ENCODE assay signal across 30 cellular contexts in genomic region chr1:17158961-17159360, GRCh38. TPM values are rescaled to one million over a fixed set of nuclear protein-coding genes. Genes with fewer than 3 reads are reported as not detected.
DNase-seq lines count a peak whose midpoint lies in the region; ATAC-seq, FAIRE-seq and TF ChIP-seq lines count a peak whose summit lies in the region.
"Had no signal": no experiment of that assay in that cellular context is flagged by ENCODE, and none has a peak within 500 bp of the region (broad histone marks: within the 10 kb centered on the region; RNA-seq: fewer than 3 reads in every experiment).

No MANE protein-coding gene starts in this region.

- no peak overlapping the region for H3K14ac ChIP-seq in H1 (ENCODE audit: insufficient read length)

- H3K27me3 ChIP-seq in GM23248 (replicated peaks; ENCODE audit: insufficient read depth) (no peaks in the 10 kb centered on the region), H1 (replicated peaks in 1 of 4; ENCODE audit: control insufficient read depth in 3 of 4, extremely low read depth in 1 of 4, insufficient read depth in 3 of 4, low read length in 3 of 4) (no peaks in the 10 kb centered on the region; a peak in 1 of 7 replicates), right lobe of liver (no peaks in the 10 kb centered on the region)

- FAIRE-seq in H1 (lab: Jason Lieb, UNC): no peak
- FAIRE-seq: A204.1, G401.6, GM12878 had no signal

- no peak overlapping the region for H2BK15ac ChIP-seq in H1 (ENCODE audit: low read length)

- H3K36me3 ChIP-seq in GM23248 (ENCODE audit: low read depth): no peaks in the 10 kb centered on the region
- H3K36me3 ChIP-seq in H1 (ENCODE audit: control insufficient read depth in 2 of 4, insufficient read depth in 4 of 4, low read length in 3 of 4): no peaks in the 10 kb centered on the region
- H3K36me3 ChIP-seq in right lobe of liver: no peaks in the 10 kb centered on the region

- H4K20me1 ChIP-seq in GM23248 (ENCODE audit: insufficient read depth) (no peaks in the 10 kb centered on the region), H1 (replicated peaks in 1 of 2; ENCODE audit: control insufficient read depth in 1 of 2, insufficient read depth in 2 of 2, low read length in 2 of 2) (no peaks in the 10 kb centered on the region)

- H2BK12ac ChIP-seq in H1 (ENCODE audit: low read depth, low read length): no peak overlapping the region

- TF ChIP-seq RAD21 in H1 (IDR thresholded peaks at IDR 0.05 in 1 of 2, conservative IDR thresholded peaks at IDR 0.05 in 1 of 2; ENCODE audit: low read depth in 2 of 2, low read length in 2 of 2): no peak

- in situ Hi-C loops in GM23248 (cut with MboI): no loop called here

- DNase-seq in GM23248 (peak; percentile 15), RPMI7951 (ENCODE audit: low read depth) (peak; percentile 57), H1 (ENCODE audit: low read depth in 1 of 2, low spot score in 2 of 2) (no peak), renal cortical epithelial cell (ENCODE audit: low read depth) (peak; percentile 33), mucosa of gallbladder (ENCODE audit: low spot score) (no peak), right lobe of liver (no peak), progenitor cell of endocrine pancreas (ENCODE audit: low spot score, unreplicated experiment) (no peak)
- DNase-seq in stimulated activated naive B cell treated with anti-CD40 and anti-IgM and Interleukin-4, amounts not matched to agents 10 μg/mL and 1 μg/mL and 100 μg/mL, for 72 hours: no peak
- DNase-seq: AML-193; C1 segment of cervical spinal cord; CD4-positive, alpha-beta memory T cell; COR-L47; DMS53; Karpas-422; NCI-H1092 treated with DMSO at 0.1 percent for 48 hours; NCI-H146; NCI-H1930; NCI-H2107; NCI-H524; NCI-H82; NK-92 treated with Interleukin-12 subunit alpha and Interleukin-12 subunit beta, amount 100 ng/mL, for 24 hours; PC-3; SHP77 had no signal

- H3K27me3 Mint-ChIP-seq in stimulated activated naive B cell treated with anti-CD40 and anti-IgM and Interleukin-4, amounts not matched to agents 10 μg/mL and 1 μg/mL and 100 μg/mL, for 72 hours: peaks cover 5 to 13% of the 10 kb centered on the region in 2 donors
- H3K27me3 Mint-ChIP-seq in progenitor cell of endocrine pancreas: peaks cover 7% of the 10 kb centered on the region

- CTCF ChIA-PET in H1 (lab: Charles Lee; ENCODE audit: partially characterized antibody): no interaction called here

- H4K91ac ChIP-seq in H1 (replicated peaks; ENCODE audit: insufficient read length, low read length): peak overlapping the region; percentile 18

- H2BK120ac ChIP-seq in H1 (replicated peaks; ENCODE audit: low read depth, low read length): no peak overlapping the region

- ATAC-seq in stimulated activated naive B cell treated with anti-CD40 and anti-IgM and Interleukin-4, amounts not matched to agents 10 μg/mL and 1 μg/mL and 100 μg/mL, for 72 hours (replicated peaks): no peak
- ATAC-seq in right lobe of liver: no peak
- ATAC-seq: GM12878, HCT116, PC-3 had no signal

- intact Hi-C loops in right lobe of liver (cut with DNase I): no loop called here

- H3K4me3 ChIP-seq in GM23248: no peak overlapping the region
- no peak overlapping the region for H3K4me3 ChIP-seq in H1 (ENCODE audit: extremely low read depth in 1 of 4, insufficient read depth in 2 of 4, low read depth in 3 of 4, low read length in 4 of 4)
- H3K4me3 ChIP-seq in right lobe of liver: no peak overlapping the region
- H3K4me3 ChIP-seq: GM12878 had no signal

- no peaks in the 10 kb centered on the region for H3K4me1 ChIP-seq in GM23248 (ENCODE audit: insufficient read depth)
- no peaks in the 10 kb centered on the region; a peak in 1 of 7 replicates for H3K4me1 ChIP-seq in H1 (replicated peaks in 1 of 4; ENCODE audit: control insufficient read depth in 3 of 4, insufficient read depth in 4 of 4, low read length in 3 of 4)
- H3K4me1 ChIP-seq in right lobe of liver: no peaks in the 10 kb centered on the region

- H3K9me2 ChIP-seq in GM23248 (ENCODE audit: insufficient read depth): no peaks in the 10 kb centered on the region

- no peak overlapping the region for H2AFZ ChIP-seq in GM23248
- H2AFZ ChIP-seq in H1 (ENCODE audit: low read length): no peak overlapping the region

- H2BK5ac ChIP-seq in H1 (ENCODE audit: low read depth, low read length): no peak overlapping the region

- H3K79me2 ChIP-seq in GM23248 (ENCODE audit: insufficient read depth): no peaks in the 10 kb centered on the region
- H3K79me2 ChIP-seq in H1 (ENCODE audit: control insufficient read depth in 1 of 2, insufficient read depth in 2 of 2, low read length in 2 of 2): no peaks in the 10 kb centered on the region

- H3K23ac ChIP-seq in H1 (ENCODE audit: insufficient read length): no peak overlapping the region

- H3K79me1 ChIP-seq in H1 (ENCODE audit: low read depth, low read length): no peaks in the 10 kb centered on the region

- POLR2A ChIA-PET in H1 (lab: Charles Lee; ENCODE audit: partially characterized antibody): interaction anchor here (0.8 to 2.0 kb wide), 2 partner anchors 10 to 36 kb away, joined by 3 to 4 read pairs; no protein-coding TSS in a partner anchor

- TF ChIP-seq CTCF in H1 (IDR thresholded peaks at IDR 0.05; ENCODE audit: control extremely low read depth in 1 of 3, insufficient read depth in 1 of 3, low read depth in 1 of 3, low read length in 3 of 3): no peak
- TF ChIP-seq CTCF in right lobe of liver (IDR thresholded peaks at IDR 0.05): no peak
- no peak for TF ChIP-seq CTCF in progenitor cell of endocrine pancreas (IDR thresholded peaks at IDR 0.05; ENCODE audit: unreplicated experiment)

- 0 out of 2 replicates have a peak overlapping the region, but pooled peaks have one; percentile 73 for H2BK20ac ChIP-seq in H1 (ENCODE audit: low read length)

- H3K9ac ChIP-seq in GM23248: no peak overlapping the region
- no peak overlapping the region for H3K9ac ChIP-seq in H1 (replicated peaks in 1 of 4; ENCODE audit: extremely low read depth in 1 of 4, low read depth in 3 of 4, low read length in 3 of 4)

- no peak overlapping the region for H3K56ac ChIP-seq in H1 (replicated peaks; ENCODE audit: insufficient read length, low read depth, low read length)

- H3K4me2 ChIP-seq in GM23248 (ENCODE audit: unreplicated experiment) (no peak overlapping the region), H1 (ENCODE audit: insufficient read depth in 1 of 2, low read depth in 2 of 2, low read length in 2 of 2) (no peak overlapping the region)

- H3K4ac ChIP-seq in H1 (replicated peaks; ENCODE audit: insufficient read length, low read depth, low read length): no peak overlapping the region

- 80 to 100% methylated on average over 2 of the region's 2 CpGs for WGBS in GM23248 (ENCODE audit: low coverage in 1 of 2, low lambda C conversion rate in 2 of 2, missing lambda C conversion rate in 2 of 2), 2 experiments
- 96% methylated on average over 2 of the region's 2 CpGs; no CpG with 5 or more reads in 1 of the 2 experiments for WGBS in H1 (ENCODE audit: extremely low coverage in 1 of 2, insufficient coverage in 1 of 2, insufficient read length in 1 of 2, insufficient replicate concordance in 2 of 2, low coverage in 1 of 2, low lambda C conversion rate in 2 of 2, missing lambda C conversion rate in 1 of 2), 2 experiments
- 90% methylated on average over 2 of the region's 2 CpGs for WGBS in right lobe of liver (ENCODE audit: insufficient coverage, low coverage, low lambda C conversion rate, missing lambda C conversion rate)

- TF ChIP-seq POLR2A in H1 (IDR thresholded peaks at IDR 0.05; ENCODE audit: control extremely low read depth in 1 of 2, low read depth in 2 of 2, low read length in 2 of 2) (no peak), right lobe of liver (IDR thresholded peaks at IDR 0.05) (no peak)

- no peak overlapping the region for H4K8ac ChIP-seq in H1 (ENCODE audit: extremely low read depth, insufficient read depth, low read length)

- H3K23me2 ChIP-seq in H1 (ENCODE audit: low read depth, low read length): no peaks in the 10 kb centered on the region

- H3K9me3 ChIP-seq in GM23248 (ENCODE audit: low read depth) (no peaks in the 10 kb centered on the region), H1 (ENCODE audit: insufficient read depth in 2 of 2, low read depth in 1 of 2, low read length in 1 of 2) (peaks cover 15 to 27% of the 10 kb centered on the region in 2 experiments), right lobe of liver (no peaks in the 10 kb centered on the region)

- H3K18ac ChIP-seq in H1 (ENCODE audit: extremely low read depth, low read length): no peak overlapping the region

- H3K9me3 Mint-ChIP-seq in stimulated activated naive B cell treated with anti-CD40 and anti-IgM and Interleukin-4, amounts not matched to agents 10 μg/mL and 1 μg/mL and 100 μg/mL, for 72 hours: peaks cover 28% of the 10 kb centered on the region in 2 donors
- peaks cover 21% of the 10 kb centered on the region for H3K9me3 Mint-ChIP-seq in progenitor cell of endocrine pancreas (ENCODE audit: low read depth)

- no peak overlapping the region for H3K4me3 Mint-ChIP-seq in stimulated activated naive B cell treated with anti-CD40 and anti-IgM and Interleukin-4, amounts not matched to agents 10 μg/mL and 1 μg/mL and 100 μg/mL, for 72 hours
- no peak overlapping the region for H3K4me3 Mint-ChIP-seq in progenitor cell of endocrine pancreas (ENCODE audit: low read depth)
- H3K4me3 Mint-ChIP-seq: CD4-positive, alpha-beta memory T cell had no signal

- H2AK5ac ChIP-seq in H1 (ENCODE audit: low read depth, low read length): no peak overlapping the region

- no peak overlapping the region for H3K27ac Mint-ChIP-seq in stimulated activated naive B cell treated with anti-CD40 and anti-IgM and Interleukin-4, amounts not matched to agents 10 μg/mL and 1 μg/mL and 100 μg/mL, for 72 hours
- H3K27ac Mint-ChIP-seq in progenitor cell of endocrine pancreas: no peak overlapping the region

- no peak overlapping the region for H3K27ac ChIP-seq in GM23248
- H3K27ac ChIP-seq in H1 (ENCODE audit: low read depth, low read length): no peak overlapping the region
- no peak overlapping the region for H3K27ac ChIP-seq in right lobe of liver
- H3K27ac ChIP-seq: RWPE1 had no signal

- H3F3A ChIP-seq in GM23248 (ENCODE audit: insufficient read depth): no peaks in the 10 kb centered on the region

- H3K36me3 Mint-ChIP-seq in stimulated activated naive B cell treated with anti-CD40 and anti-IgM and Interleukin-4, amounts not matched to agents 10 μg/mL and 1 μg/mL and 100 μg/mL, for 72 hours: peaks cover 7 to 14% of the 10 kb centered on the region in 2 donors
- H3K36me3 Mint-ChIP-seq in progenitor cell of endocrine pancreas (ENCODE audit: insufficient read depth): peaks cover 1% of the 10 kb centered on the region

- H4K5ac ChIP-seq in H1 (ENCODE audit: insufficient read length, low read depth, low read length): no peak overlapping the region

- H3K4me1 Mint-ChIP-seq in stimulated activated naive B cell treated with anti-CD40 and anti-IgM and Interleukin-4, amounts not matched to agents 10 μg/mL and 1 μg/mL and 100 μg/mL, for 72 hours: no peaks in the 10 kb centered on the region
- H3K4me1 Mint-ChIP-seq in progenitor cell of endocrine pancreas (ENCODE audit: low read depth): peaks cover 5% of the 10 kb centered on the region
- H3K4me1 Mint-ChIP-seq: CD4-positive, alpha-beta memory T cell had no signal

- TF ChIP-seq EP300 in H1 (IDR thresholded peaks at IDR 0.05; ENCODE audit: borderline replicate concordance in 1 of 2, low read depth in 2 of 2, low read length in 2 of 2): no peak

RNA-seq across cellular contexts. Expression of gene PADI2, which starts 39.7 kb away (rescaled TPM):
- total RNA-seq in GM23248 (2014; rRNA removed; shearing (Covaris generic)): 0.13 and 0.22 TPM in 2 replicates
- 0.08 and 0.11 TPM in 2 replicates for polyA plus RNA-seq in GM23248 (2016; fragmentation: Nextera tagmentation; extraction: Ambion mirVana)
- 2.9 and 4.1 TPM in 2 replicates for total RNA-seq in RPMI7951 (2014; rRNA removed; shearing (Covaris generic))
- total RNA-seq in H1 (2021; fragmentation: NEBNext Ultra II Directional; extraction: Animal tissue kit (Norgen Biotek cat#: 25700)): 5.8 and 7.5 TPM in 2 replicates
- 1.6 and 2.5 TPM in 2 replicates for polyA plus RNA-seq in H1 (2011; rRNA removed)
- polyA plus RNA-seq in H1 (2011; cell fraction: cytosol; rRNA removed): 1.8 TPM
- 4.4 TPM for polyA plus RNA-seq in H1 (2011; cell fraction: nucleus; rRNA removed)
- polyA plus RNA-seq in H1 (2012, experiment 1 of 2): 2.3 to 3.3 TPM (median 2.8 TPM) in 4 replicates
- 2.3 TPM for polyA plus RNA-seq in H1 (2012, experiment 2 of 2)
- 4.0 TPM for polyA plus RNA-seq in H1 (2013, experiment 1 of 2)
- polyA plus RNA-seq in H1 (2013, experiment 2 of 2): 4.2 TPM
- polyA minus RNA-seq in H1 (2011; rRNA and poly(A)+ RNA removed): 2.2 and 3.9 TPM in 2 replicates
- 2.1 TPM for polyA minus RNA-seq in H1 (2011; cell fraction: cytosol; rRNA and poly(A)+ RNA removed)
- polyA minus RNA-seq in H1 (2011; cell fraction: nucleus; rRNA and poly(A)+ RNA removed): 2.8 TPM
- 1.5 and 147 TPM in 2 replicates for total RNA-seq in renal cortical epithelial cell
- 8.6 TPM for total RNA-seq in mucosa of gallbladder
- 1 to 10 TPM in 1 of 6 experiments, under 1 TPM in 5; 0.20 to 1.4 (median 0.78) TPM for total RNA-seq in right lobe of liver
- 0.50 and 0.87 TPM in 2 replicates for total RNA-seq in progenitor cell of endocrine pancreas
- polyA plus RNA-seq: AG04450; CD4-positive, alpha-beta memory T cell had no signal

RNA-seq across cellular contexts. Expression of gene PADI1, which starts 46.0 kb away (rescaled TPM):
- total RNA-seq in GM23248 (2014; rRNA removed; shearing (Covaris generic)): under 0.01 TPM in 1 of 2 replicates, not detected in the other
- 0.11 and 0.14 TPM in 2 replicates for polyA plus RNA-seq in GM23248 (2016; fragmentation: Nextera tagmentation; extraction: Ambion mirVana)
- total RNA-seq in RPMI7951 (2014; rRNA removed; shearing (Covaris generic)): 1.9 and 2.4 TPM in 2 replicates
- total RNA-seq in H1 (2021; fragmentation: NEBNext Ultra II Directional; extraction: Animal tissue kit (Norgen Biotek cat#: 25700)): 0.30 and 0.33 TPM in 2 replicates
- 0.20 and 0.38 TPM in 2 replicates for polyA plus RNA-seq in H1 (2011; rRNA removed)
- polyA plus RNA-seq in H1 (2011; cell fraction: cytosol; rRNA removed): 0.22 TPM
- 0.40 TPM for polyA plus RNA-seq in H1 (2011; cell fraction: nucleus; rRNA removed)
- polyA plus RNA-seq in H1 (2012, experiment 1 of 2): 0.20 to 0.45 TPM (median 0.29 TPM) in 4 replicates
- 0.24 TPM for polyA plus RNA-seq in H1 (2012, experiment 2 of 2)
- polyA plus RNA-seq in H1 (2013, experiment 1 of 2): 0.41 TPM
- polyA plus RNA-seq in H1 (2013, experiment 2 of 2): 0.31 TPM
- 0.20 and 0.35 TPM in 2 replicates for polyA minus RNA-seq in H1 (2011; rRNA and poly(A)+ RNA removed)
- not detected for polyA minus RNA-seq in H1 (2011; cell fraction: cytosol; rRNA and poly(A)+ RNA removed)
- not detected for polyA minus RNA-seq in H1 (2011; cell fraction: nucleus; rRNA and poly(A)+ RNA removed)
- total RNA-seq in renal cortical epithelial cell: 1.5 and 26.0 TPM in 2 replicates
- not detected for total RNA-seq in mucosa of gallbladder
- total RNA-seq in right lobe of liver: 1 to 10 TPM in 2 of 6 experiments, under 1 TPM in 2, not detected in 2; 0.44 to 1.4 (median 0.92) TPM
- not detected in 2 replicates for total RNA-seq in progenitor cell of endocrine pancreas
- total RNA-seq: CD4-positive, alpha-beta memory T cell; GM12878; SK-MEL-5 had no signal
- polyA plus RNA-seq: AG04450; CD4-positive, alpha-beta memory T cell had no signal

Comparison
In these comparisons a context has a peak if more than half of its experiments do, and no peak if none do; other contexts are left out.
1. DNase-seq: peak in GM23248 (single experiment), RPMI7951 (single experiment) and renal cortical epithelial cell (single experiment); none in H1 (0 of 2), mucosa of gallbladder (single experiment), stimulated activated naive B cell treated with anti-CD40 and anti-IgM and Interleukin-4, amounts not matched to agents 10 μg/mL and 1 μg/mL and 100 μg/mL, for 72 hours (single experiment), right lobe of liver (0 of 3) and progenitor cell of endocrine pancreas (single experiment).